Comparison of ENCODE assay signal across 8 cellular contexts in genomic region chr6:80105972-80106417, GRCh38. TPM values are rescaled to one million over a fixed set of nuclear protein-coding genes. Genes with fewer than 3 reads are reported as not detected.
DNase-seq lines count a peak whose midpoint lies in the region; ATAC-seq and TF ChIP-seq lines count a peak whose summit lies in the region.

No MANE protein-coding gene starts in this region.

- POLR2A ChIA-PET in activated CD8-positive, alpha-beta T cell treated with anti-CD3 and anti-CD28 coated beads, Interleukin-2, amount 10 ng/mL, durations not matched to agents 7 days and 5 days (lab: Charles Lee) = interaction anchor here (0.9 to 1.1 kb wide), 2 partner anchors 102 to 156 kb away, joined by 3 to 6 read pairs; partner anchors contain the start of gene TTK

- H3K36me3 Mint-ChIP-seq in activated CD8-positive, alpha-beta T cell treated with anti-CD3 and anti-CD28 coated beads, Interleukin-2, amount 10 ng/mL, durations not matched to agents 7 days and 5 days (ENCODE audit: low read depth) = peaks cover 3% of the 10 kb centered on the region

- CTCF ChIA-PET in activated CD8-positive, alpha-beta T cell treated with anti-CD3 and anti-CD28 coated beads, Interleukin-2, amount 10 ng/mL, durations not matched to agents 7 days and 5 days (lab: Charles Lee) = interaction anchor here (0.7 to 4.7 kb wide), 6 partner anchors 11 to 236 kb away, joined by 3 to 32 read pairs (median 4); no protein-coding TSS in a partner anchor

- no peak for TF ChIP-seq CTCF in left lung (IDR thresholded peaks at IDR 0.05)

- DNase-seq in activated CD8-positive, alpha-beta T cell treated with anti-CD3 and anti-CD28 coated beads, Interleukin-2, amount 10 ng/mL, durations not matched to agents 7 days and 5 days = no peak
- no peak for DNase-seq in left lung
- no peak for DNase-seq in NCI-H446 treated with DMSO at 0.1 percent for 48 hours (lab: John Stamatoyannopoulos, UW)
- no peak for DNase-seq in NCI-H2107 (lab: John Stamatoyannopoulos, UW)
- no peak for DNase-seq in NK-92 (lab: John Stamatoyannopoulos, UW; ENCODE audit: unreplicated experiment)

- H3K4me1 Mint-ChIP-seq in activated CD8-positive, alpha-beta T cell treated with anti-CD3 and anti-CD28 coated beads, Interleukin-2, amount 10 ng/mL, durations not matched to agents 7 days and 5 days (ENCODE audit: low read depth) = peaks cover 18% of the 10 kb centered on the region

- no peaks in the 10 kb centered on the region for H3K27me3 ChIP-seq in left lung

- peak overlapping the region; percentile 85 for H3K27ac Mint-ChIP-seq in activated CD8-positive, alpha-beta T cell treated with anti-CD3 and anti-CD28 coated beads, Interleukin-2, amount 10 ng/mL, durations not matched to agents 7 days and 5 days

- H3K4me1 ChIP-seq in left lung (peaks cover 0 to 6% of the 10 kb centered on the region in 2 donors), urinary bladder (ENCODE audit: insufficient read depth) (no peaks in the 10 kb centered on the region)

- H3K27ac ChIP-seq in left lung (peak overlapping the region; percentile 51 to 63), urinary bladder (ENCODE audit: low read depth) (no peak overlapping the region)

- H3K4me3 ChIP-seq in left lung = peak overlapping the region; percentile 68 to 72
- peak overlapping the region; percentile 31 for H3K4me3 ChIP-seq in urinary bladder (ENCODE audit: low read depth, low read length)

- H3K9me3 ChIP-seq in left lung = no peaks in the 10 kb centered on the region

- peaks cover 15% of the 10 kb centered on the region for H3K27me3 Mint-ChIP-seq in activated CD8-positive, alpha-beta T cell treated with anti-CD3 and anti-CD28 coated beads, Interleukin-2, amount 10 ng/mL, durations not matched to agents 7 days and 5 days (ENCODE audit: low read depth)

- WGBS in urinary bladder = 2% methylated on average over 6 of the region's 6 CpGs

- ATAC-seq in GM18498 (IDR thresholded peaks at IDR 0.05; ENCODE audit: unreplicated experiment) (peak; percentile 19), HG02759 (IDR thresholded peaks at IDR 0.05; ENCODE audit: unreplicated experiment) (peak; percentile 12), left lung (no peak)
- no peak for ATAC-seq in activated CD8-positive, alpha-beta T cell treated with anti-CD3 and anti-CD28 coated beads, Interleukin-2, amount 10 ng/mL, durations not matched to agents 7 days and 5 days

- no peaks in the 10 kb centered on the region for H3K9me3 Mint-ChIP-seq in activated CD8-positive, alpha-beta T cell treated with anti-CD3 and anti-CD28 coated beads, Interleukin-2, amount 10 ng/mL, durations not matched to agents 7 days and 5 days (ENCODE audit: insufficient read depth)

- H3K4me3 Mint-ChIP-seq in activated CD8-positive, alpha-beta T cell treated with anti-CD3 and anti-CD28 coated beads, Interleukin-2, amount 10 ng/mL, durations not matched to agents 7 days and 5 days = peak overlapping the region; percentile 91

- intact Hi-C loops in left lung (cut with DNase I) = no loop called here

- H3K36me3 ChIP-seq in left lung (no peaks in the 10 kb centered on the region), urinary bladder (ENCODE audit: insufficient read depth) (no peaks in the 10 kb centered on the region)

RNA-seq across cellular contexts. Expression of gene BCKDHB, which starts 0.5 kb away (rescaled TPM):
- 10 to 100 TPM; 19.9 to 21.9 TPM for total RNA-seq in activated CD8-positive, alpha-beta T cell treated with anti-CD3 and anti-CD28 coated beads, Interleukin-2, amount 10 ng/mL, durations not matched to agents 7 days and 5 days
- 10 to 100 TPM; 15.1 to 26.1 TPM for total RNA-seq in left lung
- total RNA-seq in urinary bladder = 43.7 TPM
- 13.8 TPM for polyA plus RNA-seq in urinary bladder

Comparison
In these comparisons a context has a peak if more than half of its experiments do, and no peak if none do; other contexts are left out.
1. ATAC-seq: peak in GM18498 (single experiment) and HG02759 (single experiment); none in activated CD8-positive, alpha-beta T cell treated with anti-CD3 and anti-CD28 coated beads, Interleukin-2, amount 10 ng/mL, durations not matched to agents 7 days and 5 days (single experiment) and left lung (single experiment).